Comparison of ENCODE assay signal across 8 cellular contexts in the genomic region with DNA sequence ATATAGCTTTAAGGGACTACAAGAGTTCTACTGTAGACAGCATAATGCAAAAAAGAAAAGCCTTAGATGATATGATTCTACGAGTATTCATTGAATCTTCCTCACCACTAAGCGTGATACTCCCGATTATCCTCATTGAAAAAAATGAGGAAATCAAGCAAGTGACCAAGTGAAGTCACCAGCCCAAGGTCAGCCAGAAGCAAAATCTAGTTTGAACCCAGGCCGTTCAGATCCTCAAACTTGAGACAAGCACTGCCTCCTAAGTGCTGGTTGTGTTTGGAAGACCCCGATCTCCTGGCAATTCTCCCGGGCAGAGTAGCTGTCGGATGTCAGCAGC. TPM values are rescaled to one million over a fixed set of nuclear protein-coding genes. Genes with fewer than 3 reads are reported as not detected.
DNase-seq lines count a peak whose midpoint lies in the region; ATAC-seq and TF ChIP-seq lines count a peak whose summit lies in the region.

No MANE protein-coding gene starts in this region.

- DNase-seq in AG04450 (ENCODE audit: low read depth, low spot score) = no peak
- DNase-seq in naive thymus-derived CD4-positive, alpha-beta T cell = no peak
- no peak for DNase-seq in DMS153 (lab: John Stamatoyannopoulos, UW)
- no peak for DNase-seq in COR-L47 (lab: John Stamatoyannopoulos, UW)
- no peak for DNase-seq in COLO829 (ENCODE audit: low spot score)

- peak overlapping the region; percentile 95 for H3K27ac Mint-ChIP-seq in dendritic cell treated with granulocyte-macrophage colony-stimulating factor and Interleukin-4, amounts not matched to agents 40 ng/mL and 50 ng/mL, for 4 days
- H3K27ac Mint-ChIP-seq in naive thymus-derived CD4-positive, alpha-beta T cell = peak overlapping the region; percentile 80 to 99 (median 92)

- H3K27me3 ChIP-seq in AG04450 (ENCODE audit: control insufficient read depth, insufficient read depth, low read length) (no peaks in the 10 kb centered on the region), KMS-11 (ENCODE audit: insufficient read depth, low read depth) (no peaks in the 10 kb centered on the region)
- no peaks in the 10 kb centered on the region for H3K27me3 ChIP-seq in naive thymus-derived CD4-positive, alpha-beta T cell (ENCODE audit: control insufficient read depth in 2 of 2, insufficient read depth in 2 of 2, low read length in 2 of 2)

- no peaks in the 10 kb centered on the region for H4K20me1 ChIP-seq in KMS-11 (ENCODE audit: insufficient read depth)

- peak overlapping the region; percentile 98 for H3K4me3 Mint-ChIP-seq in dendritic cell treated with granulocyte-macrophage colony-stimulating factor and Interleukin-4, amounts not matched to agents 40 ng/mL and 50 ng/mL, for 4 days
- peak overlapping the region; percentile 87 to 100 (median 96) for H3K4me3 Mint-ChIP-seq in naive thymus-derived CD4-positive, alpha-beta T cell

- intact Hi-C loops in dendritic cell treated with granulocyte-macrophage colony-stimulating factor and Interleukin-4, amounts not matched to agents 40 ng/mL and 50 ng/mL, for 4 days (cut with micrococcal nuclease) = no loop called here
- intact Hi-C loops in naive thymus-derived CD4-positive, alpha-beta T cell (cut with micrococcal nuclease) = loop anchor here (2.0 to 10.0 kb wide), 13 partner anchors 15 to 1433 kb away; a partner anchor contains a TSS

- POLR2A ChIA-PET in AG04450 (lab: Yijun Ruan, JAX) = no interaction called here
- POLR2A ChIA-PET in naive thymus-derived CD4-positive, alpha-beta T cell (lab: Charles Lee) = interaction anchor here (1.2 to 1.5 kb wide), 3 partner anchors 18 to 52 kb away, joined by 3 read pairs; no protein-coding TSS in a partner anchor

- H3K9ac ChIP-seq in KMS-11 = peak overlapping the region; percentile 51; the same call in 1 of the 2 replicates

- H3K9me3 ChIP-seq in AG04450 (ENCODE audit: control insufficient read depth, insufficient read depth, low read length) = no peaks in the 10 kb centered on the region
- no peaks in the 10 kb centered on the region for H3K9me3 ChIP-seq in naive thymus-derived CD4-positive, alpha-beta T cell (ENCODE audit: control insufficient read depth in 2 of 3, low read length in 3 of 3)

- peaks cover 35% of the 10 kb centered on the region for H3K36me3 Mint-ChIP-seq in dendritic cell treated with granulocyte-macrophage colony-stimulating factor and Interleukin-4, amounts not matched to agents 40 ng/mL and 50 ng/mL, for 4 days (ENCODE audit: low read depth)
- peaks cover 0 to 17% (median 4%) of the 10 kb centered on the region in 5 donors for H3K36me3 Mint-ChIP-seq in naive thymus-derived CD4-positive, alpha-beta T cell

- CTCF ChIA-PET in AG04450 (lab: Charles Lee) = interaction anchor here (0.7 kb wide), 1 partner anchor 436 kb away, joined by 3 read pairs; no protein-coding TSS in a partner anchor
- CTCF ChIA-PET in naive thymus-derived CD4-positive, alpha-beta T cell (lab: Charles Lee) = no interaction called here

- H3K4me3 ChIP-seq in AG04450 (ENCODE audit: low read depth, low read length) (peak overlapping the region; percentile 90), KMS-11 (IDR thresholded peaks at IDR 0.05; ENCODE audit: insufficient read depth, low read depth, low read length) (no peak overlapping the region)
- peak overlapping the region; percentile 86 for H3K4me3 ChIP-seq in naive thymus-derived CD4-positive, alpha-beta T cell (ENCODE audit: low read length)

- no peaks in the 10 kb centered on the region for H3K36me3 ChIP-seq in KMS-11 (ENCODE audit: insufficient read depth)
- H3K36me3 ChIP-seq in naive thymus-derived CD4-positive, alpha-beta T cell (ENCODE audit: control insufficient read depth in 2 of 3, insufficient read depth in 3 of 3, low read length in 3 of 3) = peaks cover 0 to 11% (median 4%) of the 10 kb centered on the region in 3 experiments

- no peak for ATAC-seq in naive thymus-derived CD4-positive, alpha-beta T cell
- ATAC-seq in GM18517 (IDR thresholded peaks at IDR 0.05; ENCODE audit: unreplicated experiment) = no peak

- peak overlapping the region; percentile 73 for H3K4me2 ChIP-seq in KMS-11

- H3K27ac ChIP-seq in AG04450 (ENCODE audit: low read depth, low read length) (peak overlapping the region; percentile 34), KMS-11 (no peak overlapping the region)
- peak overlapping the region; percentile 84 for H3K27ac ChIP-seq in naive thymus-derived CD4-positive, alpha-beta T cell (ENCODE audit: low read depth, low read length)

- H3K4me1 Mint-ChIP-seq in dendritic cell treated with granulocyte-macrophage colony-stimulating factor and Interleukin-4, amounts not matched to agents 40 ng/mL and 50 ng/mL, for 4 days (ENCODE audit: low read depth) = peaks cover 42% of the 10 kb centered on the region
- H3K4me1 Mint-ChIP-seq in naive thymus-derived CD4-positive, alpha-beta T cell = peaks cover 40 to 75% (median 68%) of the 10 kb centered on the region in 7 donors

- H3K9me3 Mint-ChIP-seq in dendritic cell treated with granulocyte-macrophage colony-stimulating factor and Interleukin-4, amounts not matched to agents 40 ng/mL and 50 ng/mL, for 4 days = no peaks in the 10 kb centered on the region
- no peaks in the 10 kb centered on the region for H3K9me3 Mint-ChIP-seq in naive thymus-derived CD4-positive, alpha-beta T cell

- peaks cover 22% of the 10 kb centered on the region; the same call in 1 of the 2 replicates for H3K79me2 ChIP-seq in KMS-11 (ENCODE audit: insufficient read depth, low read depth)

- no peak for TF ChIP-seq CTCF in AG04450 (IDR thresholded peaks at IDR 0.05; ENCODE audit: low read depth, low read length)
- no peak for TF ChIP-seq CTCF in KMS-11 (conservative IDR thresholded peaks at IDR 0.05; ENCODE audit: low read depth, low read length)

- no peaks in the 10 kb centered on the region for H3K27me3 Mint-ChIP-seq in dendritic cell treated with granulocyte-macrophage colony-stimulating factor and Interleukin-4, amounts not matched to agents 40 ng/mL and 50 ng/mL, for 4 days
- no peaks in the 10 kb centered on the region for H3K27me3 Mint-ChIP-seq in naive thymus-derived CD4-positive, alpha-beta T cell

- peak overlapping the region; percentile 98; the same call in 1 of the 2 replicates for H2AFZ ChIP-seq in KMS-11 (ENCODE audit: low read depth)

- H3K4me1 ChIP-seq in KMS-11 (ENCODE audit: low read depth, poor library complexity, severe bottlenecking) = peaks cover 3% of the 10 kb centered on the region
- H3K4me1 ChIP-seq in naive thymus-derived CD4-positive, alpha-beta T cell (ENCODE audit: control insufficient read depth in 2 of 2, insufficient read depth in 2 of 2, low read length in 2 of 2) = peaks cover 19 to 28% of the 10 kb centered on the region in 2 donors

RNA-seq across cellular contexts. Expression of a gene that starts 0.8 kb away (rescaled TPM):
- 57.9 and 62.0 TPM in 2 replicates for polyA plus RNA-seq in AG04450 (2011; rRNA removed)
- polyA minus RNA-seq in AG04450 (2011; rRNA and poly(A)+ RNA removed) = 69.9 and 70.6 TPM in 2 replicates
- total RNA-seq in naive thymus-derived CD4-positive, alpha-beta T cell = 100 to 1,000 TPM in 3 of 5 experiments, 10 to 100 TPM in 2; 70.3 to 128 (median 109) TPM
- 10 to 100 TPM; 63.2 to 87.1 TPM for polyA plus RNA-seq in naive thymus-derived CD4-positive, alpha-beta T cell

RNA-seq across cellular contexts. Expression of a gene that starts 3.9 kb away (rescaled TPM):
- 202 and 246 TPM in 2 replicates for polyA plus RNA-seq in AG04450 (2011; rRNA removed)
- 206 and 257 TPM in 2 replicates for polyA minus RNA-seq in AG04450 (2011; rRNA and poly(A)+ RNA removed)
- 10 to 100 TPM; 53.3 to 82.8 (median 67.0) TPM for total RNA-seq in naive thymus-derived CD4-positive, alpha-beta T cell
- 10 to 100 TPM; 33.4 to 57.0 TPM for polyA plus RNA-seq in naive thymus-derived CD4-positive, alpha-beta T cell

RNA-seq across cellular contexts. Expression of a gene that starts 53.0 kb away (rescaled TPM):
- 9.2 and 11.4 TPM in 2 replicates for polyA plus RNA-seq in AG04450 (2011; rRNA removed)
- polyA minus RNA-seq in AG04450 (2011; rRNA and poly(A)+ RNA removed) = 4.6 and 4.9 TPM in 2 replicates
- 10 to 100 TPM; 14.6 to 28.7 (median 27.8) TPM for total RNA-seq in naive thymus-derived CD4-positive, alpha-beta T cell
- 10 to 100 TPM; 14.3 to 21.0 TPM for polyA plus RNA-seq in naive thymus-derived CD4-positive, alpha-beta T cell
